20 cellular contexts compared by ENCODE assay signal in genomic region chr1:65729308-65729707, GRCh38.
"Had no signal": no experiment of that assay in that cellular context is flagged by ENCODE, and none has a peak within 500 bp of the region (broad histone marks: within the 10 kb centered on the region; RNA-seq: fewer than 3 reads in every experiment).

No MANE protein-coding gene starts in this region.

- H3K27ac ChIP-seq: brain microvascular endothelial cell, cardiac muscle cell, WERI-Rb-1 had no signal

- H3K4me3 ChIP-seq: cardiac muscle cell had no signal

- DNase-seq: activated CD4-positive, alpha-beta T cell treated with anti-CD3 and anti-CD28 coated beads for 36 hours; activated CD8-positive, alpha-beta memory T cell treated with anti-CD3 and anti-CD28 coated beads, Interleukin-2, amount 50 U/mL, for 4 hours; activated CD8-positive, alpha-beta T cell treated with anti-CD3 and anti-CD28 coated beads for 36 hours; activated gamma-delta T cell treated with Interleukin-2 at 50 U/mL for 16 hours; activated naive CD4-positive, alpha-beta T cell treated with anti-CD3 and anti-CD28 coated beads, Interleukin-2, amount 10 ng/mL, durations not matched to agents 7 days and 5 days; activated naive CD8-positive, alpha-beta T cell treated with anti-CD3 and anti-CD28 coated beads for 36 hours; activated T-cell treated with anti-CD3 and anti-CD28 coated beads, Interleukin-2, amount 50 U/mL, for 72 hours; brain microvascular endothelial cell; Karpas-422; MM.1S; NCI-H1105 treated with DMSO at 0.1 percent for 48 hours; NCI-H1436 treated with DMSO at 0.1 percent for 48 hours; NCI-H187 treated with DMSO at 0.1 percent for 48 hours; NCI-H226; NCI-H510A treated with DMSO at 0.1 percent for 48 hours; NCI-H748 treated with DMSO at 0.1 percent for 48 hours; SIG-M5; T-helper 1 cell; WERI-Rb-1 had no signal

- H3K36me3 ChIP-seq: brain microvascular endothelial cell, cardiac muscle cell, WERI-Rb-1 had no signal

- H3K27me3 ChIP-seq: brain microvascular endothelial cell, cardiac muscle cell had no signal
